19 cellular contexts compared by ENCODE assay signal in the genomic region with DNA sequence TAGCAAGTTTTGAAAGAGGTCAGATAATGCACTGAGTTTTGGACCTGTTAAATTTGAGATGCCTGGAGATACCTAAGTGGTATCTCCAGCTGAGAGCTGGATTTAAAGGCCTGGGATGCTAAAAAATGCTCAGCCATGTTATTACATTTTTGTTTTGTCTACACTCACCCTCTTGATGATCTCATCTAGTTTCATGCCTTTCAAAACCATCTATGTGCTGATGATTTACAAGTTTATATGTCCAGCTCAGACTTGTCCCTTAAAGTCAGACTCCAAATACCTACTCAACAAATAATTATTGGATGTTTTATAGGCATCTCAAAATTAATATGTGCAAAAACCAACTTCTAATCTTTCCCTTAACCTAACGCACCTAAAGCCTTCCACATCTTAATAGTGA.
DNase-seq lines count a peak whose midpoint lies in the region; ATAC-seq and TF ChIP-seq lines count a peak whose summit lies in the region.
"Had no signal": no experiment of that assay in that cellular context is flagged by ENCODE, and none has a peak within 500 bp of the region (broad histone marks: within the 10 kb centered on the region; RNA-seq: fewer than 3 reads in every experiment).

No MANE protein-coding gene starts in this region.

- TF ChIP-seq POLR2A in breast epithelium (IDR thresholded peaks at IDR 0.05) = no peak

- H3K79me2 ChIP-seq in mammary epithelial cell (ENCODE audit: insufficient read depth, low read length) (no peaks in the 10 kb centered on the region), trophoblast cell (ENCODE audit: control insufficient read depth, insufficient read depth, low read length, poor library complexity) (no peaks in the 10 kb centered on the region)

- H3K4me1 ChIP-seq in mammary epithelial cell (ENCODE audit: insufficient read depth, low read length) (peaks cover 40% of the 10 kb centered on the region), breast epithelium (no peaks in the 10 kb centered on the region), trophoblast cell (ENCODE audit: control insufficient read depth in 1 of 2, insufficient read depth in 2 of 2, low read length in 2 of 2) (no peaks in the 10 kb centered on the region)
- H3K4me1 ChIP-seq: BE2C; BLaER1 treated with 17β-estradiol and CSF1 and Interleukin-3, amounts not matched to agents 10 nM and 100 nM had no signal

- H3K4ac ChIP-seq in trophoblast cell (ENCODE audit: low read depth, low read length) = no peak overlapping the region

- H3K9me3 ChIP-seq in mammary epithelial cell (replicated peaks; ENCODE audit: insufficient read depth, low read length) (no peaks in the 10 kb centered on the region), breast epithelium (no peaks in the 10 kb centered on the region), trophoblast cell (ENCODE audit: insufficient read depth, low read depth, low read length) (no peaks in the 10 kb centered on the region)
- H3K9me3 ChIP-seq: BE2C had no signal

- H2AFZ ChIP-seq in mammary epithelial cell (ENCODE audit: low read depth, low read length) (no peak overlapping the region), trophoblast cell (ENCODE audit: insufficient read depth, low read length, poor library complexity) (no peak overlapping the region)
- H2AFZ ChIP-seq: GM23248 had no signal

- H3K23ac ChIP-seq in trophoblast cell (ENCODE audit: low read length) = no peak overlapping the region

- H3K36me3 ChIP-seq in mammary epithelial cell (ENCODE audit: insufficient read depth, low read length) (no peaks in the 10 kb centered on the region), breast epithelium (no peaks in the 10 kb centered on the region), trophoblast cell (ENCODE audit: control insufficient read depth in 1 of 2, insufficient read depth in 2 of 2, low read length in 2 of 2) (no peaks in the 10 kb centered on the region)
- H3K36me3 ChIP-seq: BE2C; BLaER1 treated with 17β-estradiol and CSF1 and Interleukin-3, amounts not matched to agents 10 nM and 100 nM had no signal

- H4K91ac ChIP-seq in trophoblast cell (ENCODE audit: low read depth, low read length) = no peak overlapping the region

- intact Hi-C loops in mammary epithelial cell (cut with micrococcal nuclease) = loop anchor here (2.0 kb wide), 1 partner anchor 53 kb away; no protein-coding TSS in a partner anchor
- intact Hi-C loops in breast epithelium (cut with DNase I; ENCODE audit: low total_unique reads) = no loop called here

- no peak overlapping the region for H2AK5ac ChIP-seq in trophoblast cell (ENCODE audit: low read length)

- H3K9ac ChIP-seq in mammary epithelial cell (ENCODE audit: insufficient read depth, low read length) (no peak overlapping the region), trophoblast cell (ENCODE audit: low read length) (no peak overlapping the region)
- H3K9ac ChIP-seq: BLaER1 treated with 17β-estradiol and CSF1 and Interleukin-3, amounts not matched to agents 10 nM and 100 nM; GM23248 had no signal

- in situ Hi-C loops in mammary epithelial cell (cut with MboI; ENCODE audit: low sequenced_read_pairs in 2 of 2) = loop anchor here in 1 of 2 donors (25.0 kb wide), 1 partner anchor 110 kb away; no protein-coding TSS in a partner anchor

- H4K20me1 ChIP-seq in mammary epithelial cell (ENCODE audit: insufficient read depth, low read length) = no peaks in the 10 kb centered on the region
- H4K20me1 ChIP-seq: BLaER1 treated with 17β-estradiol and CSF1 and Interleukin-3, amounts not matched to agents 10 nM and 100 nM had no signal

- no peak overlapping the region for H2BK120ac ChIP-seq in trophoblast cell (ENCODE audit: insufficient read depth, low read length, poor library complexity)

- H3K27ac ChIP-seq in mammary epithelial cell (ENCODE audit: insufficient read depth, low read depth, low read length) (no peak overlapping the region), breast epithelium (no peak overlapping the region), epithelial cell of prostate (peak overlapping the region; percentile 6), trophoblast cell (ENCODE audit: low read depth, low read length) (no peak overlapping the region)
- H3K27ac ChIP-seq: 22Rv1; BLaER1 treated with 17β-estradiol and CSF1 and Interleukin-3, amounts not matched to agents 10 nM and 100 nM; GM23248 had no signal

- H3K4me3 ChIP-seq in mammary epithelial cell (replicated peaks in 1 of 3; ENCODE audit: insufficient read depth in 1 of 3, low read depth in 2 of 3, low read length in 3 of 3) (no peak overlapping the region), breast epithelium (no peak overlapping the region), trophoblast cell (ENCODE audit: low read depth, low read length) (no peak overlapping the region)
- H3K4me3 ChIP-seq: BLaER1 treated with 17β-estradiol and CSF1 and Interleukin-3, amounts not matched to agents 10 nM and 100 nM; GM23248 had no signal

- H2BK5ac ChIP-seq in trophoblast cell (ENCODE audit: low read depth, low read length, poor library complexity) = no peak overlapping the region

- no peak for TF ChIP-seq CTCF in mammary epithelial cell (conservative IDR thresholded peaks at IDR 0.05 in 1 of 2, IDR thresholded peaks at IDR 0.05 in 1 of 2; ENCODE audit: extremely low read depth in 1 of 2, insufficient read depth in 1 of 2, low read depth in 1 of 2, low read length in 2 of 2)
- TF ChIP-seq CTCF in breast epithelium (IDR thresholded peaks at IDR 0.05) = no peak

- no peak for ATAC-seq in HG03571 (IDR thresholded peaks at IDR 0.05; ENCODE audit: unreplicated experiment)

- H4K12ac ChIP-seq in trophoblast cell (ENCODE audit: low read depth, low read length) = no peak overlapping the region

- no TSS peak for BruUV-seq in mammary epithelial cell (replicated peaks; lab: Mats Ljungman, UMichigan)

- no peak overlapping the region for H3K14ac ChIP-seq in trophoblast cell (ENCODE audit: low read length)

- CTCF ChIA-PET in mammary epithelial cell (lab: Charles Lee; ENCODE audit: low non-redundant PET) = no interaction called here

- no peaks in the 10 kb centered on the region for H3K27me3 ChIP-seq in mammary epithelial cell (ENCODE audit: insufficient read depth, low read length)
- no peaks in the 10 kb centered on the region for H3K27me3 ChIP-seq in breast epithelium
- no peaks in the 10 kb centered on the region for H3K27me3 ChIP-seq in trophoblast cell (ENCODE audit: insufficient read depth, low read length)
- H3K27me3 ChIP-seq: BE2C; BLaER1 treated with 17β-estradiol and CSF1 and Interleukin-3, amounts not matched to agents 10 nM and 100 nM had no signal

- H3K4me2 ChIP-seq in mammary epithelial cell (ENCODE audit: insufficient read depth, low read depth, low read length) = no peak overlapping the region
- H3K4me2 ChIP-seq in trophoblast cell (ENCODE audit: low read length) = no peak overlapping the region
- H3K4me2 ChIP-seq: BLaER1 treated with 17β-estradiol and CSF1 and Interleukin-3, amounts not matched to agents 10 nM and 100 nM had no signal

- no peak overlapping the region for H3K18ac ChIP-seq in trophoblast cell (ENCODE audit: low read length)

- DNase-seq in mammary epithelial cell (peak; percentile 72), breast epithelium (ENCODE audit: low spot score in 2 of 2) (no peak), epithelial cell of prostate (ENCODE audit: low read depth, low spot score) (peak; percentile 57), kidney tubule cell (ENCODE audit: low spot score) (peak; percentile 13), trophoblast cell (no peak)
- DNase-seq: ACHN; AML-193; BE2C; CD4-positive, alpha-beta T cell; CD8-positive, alpha-beta memory T cell; DMS53; DMS79 treated with DMSO at 0.1 percent for 48 hours; GF-D8; GM23248; H7; HCEC 1CT had no signal

- no peaks in the 10 kb centered on the region for H3K79me1 ChIP-seq in trophoblast cell (ENCODE audit: low read length)

- no peak overlapping the region for H2BK12ac ChIP-seq in trophoblast cell (ENCODE audit: low read length)

- WGBS in mammary epithelial cell (ENCODE audit: low coverage, missing lambda C conversion rate) = 83% methylated on average over 1 of the region's 1 CpG
- WGBS in trophoblast cell (ENCODE audit: extremely low coverage, insufficient coverage, insufficient read length) = 100% methylated on average over 1 of the region's 1 CpG

- dilution Hi-C loops in mammary epithelial cell (cut with HindIII; ENCODE audit: low sequenced_read_pairs) = no loop called here

- no peak overlapping the region for H4K8ac ChIP-seq in trophoblast cell (ENCODE audit: low read depth, low read length)

Comparison
In these comparisons a context has a peak if more than half of its experiments do, and no peak if none do; other contexts are left out.
1. DNase-seq: peak in mammary epithelial cell (single experiment), epithelial cell of prostate (single experiment) and kidney tubule cell (single experiment); none in breast epithelium (0 of 2) and trophoblast cell (0 of 2).